ENCODE assay signal across 25 cellular contexts in genomic region chr7:68187549-68187948, GRCh38.
"Had no signal": no experiment of that assay in that cellular context is flagged by ENCODE, and none has a peak within 500 bp of the region (broad histone marks: within the 10 kb centered on the region; RNA-seq: fewer than 3 reads in every experiment).

No MANE protein-coding gene starts in this region.

- H3K4me1 Mint-ChIP-seq: activated naive CD4-positive, alpha-beta T cell treated with anti-CD3 and anti-CD28 coated beads, Interleukin-2, amount 50 U/mL, for 24 hours; immature natural killer cell; naive thymus-derived CD4-positive, alpha-beta T cell; stimulated activated naive B cell treated with anti-CD40 and anti-IgM and Interleukin-4, amounts not matched to agents 10 μg/mL and 1 μg/mL and 100 μg/mL, for 72 hours had no signal

- H3K27ac Mint-ChIP-seq: activated CD8-positive, alpha-beta T cell treated with anti-CD3 and anti-CD28 coated beads, Interleukin-2, amount 10 ng/mL, durations not matched to agents 7 days and 5 days; activated naive CD4-positive, alpha-beta T cell treated with anti-CD3 and anti-CD28 coated beads, Interleukin-2, amount 50 U/mL, for 24 hours; activated T-helper 1 cell treated with anti-CD3 and anti-CD28 coated beads, Interleukin-12 subunit alpha, Interleukin-12 subunit beta, Interleukin-2, Interleukin-4 antibody, amounts not matched to agents 30 ng/mL and 10 ng/mL and 1 ng/mL, durations not matched to agents 14 hours and 24 hours and 36 hours; immature natural killer cell; naive thymus-derived CD4-positive, alpha-beta T cell; neural progenitor cell; stimulated activated naive B cell treated with anti-CD40 and anti-IgM and Interleukin-4, amounts not matched to agents 10 μg/mL and 1 μg/mL and 100 μg/mL, for 72 hours had no signal

- H3K4me3 ChIP-seq: left ventricle myocardium inferior, neural progenitor cell, sigmoid colon, smooth muscle cell, uterus had no signal

- H3K27ac ChIP-seq: left ventricle myocardium inferior, neural progenitor cell, sigmoid colon, uterus had no signal

- H3K4me3 Mint-ChIP-seq: activated CD8-positive, alpha-beta T cell treated with anti-CD3 and anti-CD28 coated beads, Interleukin-2, amount 10 ng/mL, durations not matched to agents 7 days and 5 days; activated naive CD4-positive, alpha-beta T cell treated with anti-CD3 and anti-CD28 coated beads, Interleukin-2, amount 50 U/mL, for 24 hours; activated T-helper 1 cell treated with anti-CD3 and anti-CD28 coated beads, Interleukin-12 subunit alpha, Interleukin-12 subunit beta, Interleukin-2, Interleukin-4 antibody, amounts not matched to agents 30 ng/mL and 10 ng/mL and 1 ng/mL, durations not matched to agents 14 hours and 24 hours and 36 hours; brain; immature natural killer cell; naive thymus-derived CD4-positive, alpha-beta T cell; neural progenitor cell; stimulated activated naive B cell treated with anti-CD40 and anti-IgM and Interleukin-4, amounts not matched to agents 10 μg/mL and 1 μg/mL and 100 μg/mL, for 72 hours had no signal

- H3K27me3 ChIP-seq: neural progenitor cell, sigmoid colon, uterus had no signal

- ATAC-seq: activated CD8-positive, alpha-beta T cell treated with anti-CD3 and anti-CD28 coated beads, Interleukin-2, amount 10 ng/mL, durations not matched to agents 7 days and 5 days; naive thymus-derived CD4-positive, alpha-beta T cell; stimulated activated naive B cell treated with anti-CD40 and anti-IgM and Interleukin-4, amounts not matched to agents 10 μg/mL and 1 μg/mL and 100 μg/mL, for 72 hours had no signal

- H3K36me3 Mint-ChIP-seq: activated naive CD4-positive, alpha-beta T cell treated with anti-CD3 and anti-CD28 coated beads, Interleukin-2, amount 50 U/mL, for 24 hours; brain; immature natural killer cell; neural progenitor cell; stimulated activated naive B cell treated with anti-CD40 and anti-IgM and Interleukin-4, amounts not matched to agents 10 μg/mL and 1 μg/mL and 100 μg/mL, for 72 hours had no signal

- DNase-seq: activated CD4-positive, alpha-beta T cell treated with anti-CD3 and anti-CD28 coated beads for 1 hour; activated CD4-positive, alpha-beta T cell treated with anti-CD3 and anti-CD28 coated beads, Interleukin-2, amount 50 U/mL, for 1 hour; activated CD8-positive, alpha-beta T cell treated with anti-CD3 and anti-CD28 coated beads, Interleukin-2, amount 10 ng/mL, durations not matched to agents 7 days and 5 days; activated gamma-delta T cell treated with Interleukin-2 at 50 U/mL for 16 hours; aorta; dermis blood vessel endothelial cell; effector CD8-positive, alpha-beta T cell; erythroblast; foreskin fibroblast; immature natural killer cell; kidney glomerular epithelial cell; left ventricle myocardium inferior; naive thymus-derived CD4-positive, alpha-beta T cell; posterior cingulate gyrus; sigmoid colon; stimulated activated CD4-positive, alpha-beta T cell treated with anti-CD3 and anti-CD28 coated beads, Interleukin-2, amount 100 ng/mL, for 48 hours; stimulated activated CD8-positive, alpha-beta memory T cell treated with anti-CD3 and anti-CD28 coated beads, Interleukin-4, amount 100 ng/mL, for 48 hours; stimulated activated naive B cell treated with anti-CD40 and anti-IgM and Interleukin-4, amounts not matched to agents 10 μg/mL and 1 μg/mL and 100 μg/mL, for 72 hours; trophoblast cell; uterus had no signal

- H3K4me1 ChIP-seq: left ventricle myocardium inferior, neural progenitor cell, sigmoid colon, uterus had no signal

- H3K27me3 Mint-ChIP-seq: activated naive CD4-positive, alpha-beta T cell treated with anti-CD3 and anti-CD28 coated beads, Interleukin-2, amount 50 U/mL, for 24 hours; naive thymus-derived CD4-positive, alpha-beta T cell; stimulated activated naive B cell treated with anti-CD40 and anti-IgM and Interleukin-4, amounts not matched to agents 10 μg/mL and 1 μg/mL and 100 μg/mL, for 72 hours had no signal

- H3K36me3 ChIP-seq: left ventricle myocardium inferior, neural progenitor cell, sigmoid colon, uterus had no signal

- H3K9me3 ChIP-seq: left ventricle myocardium inferior, uterus had no signal
